In the genomic region with DNA sequence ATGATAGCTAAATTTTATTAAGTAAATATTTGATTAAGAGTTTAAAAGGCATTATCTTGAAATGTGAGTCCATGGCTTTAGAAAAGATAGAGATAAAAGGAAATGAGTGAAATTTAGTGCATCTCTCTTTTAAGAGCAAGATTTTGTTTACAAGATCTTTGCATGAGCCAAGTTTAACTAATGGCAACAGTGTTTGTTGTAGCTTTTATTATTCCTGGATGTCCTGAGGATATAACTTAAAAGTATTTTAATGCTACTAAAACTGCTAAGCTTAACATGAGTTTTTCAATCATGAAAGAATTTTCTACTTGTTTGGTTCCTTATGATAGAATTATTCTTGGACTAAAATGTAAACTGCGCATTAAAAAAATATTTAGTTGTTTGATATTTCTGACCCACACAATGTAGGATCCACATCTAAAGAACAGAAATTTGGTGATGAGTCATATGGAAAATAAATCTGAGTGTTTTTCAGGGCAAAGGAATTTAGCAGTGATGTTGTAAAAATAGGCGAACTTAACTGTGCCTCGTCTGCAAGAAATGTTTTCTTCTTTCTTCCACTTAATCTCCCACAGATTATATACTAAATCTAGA, we compare ENCODE assay signal across 18 cellular contexts.
DNase-seq lines count a peak whose midpoint lies in the region; ATAC-seq, FAIRE-seq and TF ChIP-seq lines count a peak whose summit lies in the region.
"Had no signal": no experiment of that assay in that cellular context is flagged by ENCODE, and none has a peak within 500 bp of the region (broad histone marks: within the 10 kb centered on the region; RNA-seq: fewer than 3 reads in every experiment).

No MANE protein-coding gene starts in this region.

- peak overlapping the region in 1 of 2 donors; percentile 33 for H3K27ac ChIP-seq in left lung
- H3K27ac ChIP-seq: left ventricle myocardium inferior, Peyer's patch had no signal

- H3K9me3 Mint-ChIP-seq in progenitor cell of endocrine pancreas (ENCODE audit: low read depth) = no peaks in the 10 kb centered on the region
- H3K9me3 Mint-ChIP-seq: activated T-cell treated with anti-CD3 and anti-CD28 coated beads, Interleukin-2, amount 50 U/mL, for 4 hours; natural killer cell treated with Interleukin-12 subunit alpha and Interleukin-12 subunit beta and Interleukin-15 and Interleukin-18, amount 100 ng/mL, for 72 hours; T-helper 1 cell treated with Interleukin-12 subunit alpha and Interleukin-12 subunit beta and Interleukin-4 antibody, amounts not matched to agents 30 μg/mL and 1 μg/mL, for 36 hours had no signal

- no peak for FAIRE-seq in HTR-8/SVneo (lab: Jason Lieb, UNC)

- H3K27me3 Mint-ChIP-seq in progenitor cell of endocrine pancreas = peaks cover 19% of the 10 kb centered on the region
- H3K27me3 Mint-ChIP-seq: natural killer cell treated with Interleukin-12 subunit alpha and Interleukin-12 subunit beta and Interleukin-15 and Interleukin-18, amount 100 ng/mL, for 72 hours had no signal

- no peak overlapping the region for H3K4me3 Mint-ChIP-seq in progenitor cell of endocrine pancreas (ENCODE audit: low read depth)
- H3K4me3 Mint-ChIP-seq: activated T-cell treated with anti-CD3 and anti-CD28 coated beads, Interleukin-2, amount 50 U/mL, for 4 hours; natural killer cell treated with Interleukin-12 subunit alpha and Interleukin-12 subunit beta and Interleukin-15 and Interleukin-18, amount 100 ng/mL, for 72 hours; T-helper 1 cell treated with Interleukin-12 subunit alpha and Interleukin-12 subunit beta and Interleukin-4 antibody, amounts not matched to agents 30 μg/mL and 1 μg/mL, for 36 hours had no signal

- H3K36me3 ChIP-seq in left lung = no peaks in the 10 kb centered on the region
- H3K36me3 ChIP-seq: left ventricle myocardium inferior, Peyer's patch had no signal

- intact Hi-C loops in left lung (cut with DNase I) = no loop called here

- ATAC-seq in left lung = peak; percentile 35
- ATAC-seq in HG03095 (IDR thresholded peaks at IDR 0.05; ENCODE audit: unreplicated experiment) = no peak
- ATAC-seq in GM18868 (IDR thresholded peaks at IDR 0.05; ENCODE audit: unreplicated experiment) = no peak
- ATAC-seq: activated T-cell treated with anti-CD3 and anti-CD28 coated beads, Interleukin-2, amount 50 U/mL, for 4 hours; natural killer cell treated with Interleukin-12 subunit alpha and Interleukin-12 subunit beta and Interleukin-15 and Interleukin-18, amount 100 ng/mL, for 72 hours; sciatic nerve; stimulated activated naive CD8-positive, alpha-beta T cell treated with anti-CD3 and anti-CD28 coated beads, Interleukin-15, Interleukin-2, amounts not matched to agents 100 U/mL and 50 U/mL, for 24 hours had no signal

- no peaks in the 10 kb centered on the region for H3K4me1 ChIP-seq in left lung
- H3K4me1 ChIP-seq: left ventricle myocardium inferior, Peyer's patch had no signal

- no peak overlapping the region for H3K4me3 ChIP-seq in cardiac fibroblast (replicated peaks in 1 of 2; ENCODE audit: low read depth in 2 of 2, low read length in 2 of 2)
- H3K4me3 ChIP-seq in left lung = no peak overlapping the region
- H3K4me3 ChIP-seq: left ventricle myocardium inferior, Peyer's patch had no signal

- DNase-seq in HTR-8/SVneo (ENCODE audit: insufficient read length, low spot score) = peak; percentile 28
- peak; percentile 67 to 83 for DNase-seq in cardiac fibroblast (ENCODE audit: low read depth in 2 of 2)
- DNase-seq in left lung = no peak
- no peak for DNase-seq in NCI-H2081 (lab: John Stamatoyannopoulos, UW)
- DNase-seq in progenitor cell of endocrine pancreas (ENCODE audit: low spot score, unreplicated experiment) = no peak
- DNase-seq: activated T-cell treated with anti-CD3 and anti-CD28 coated beads, Interleukin-2, amount 50 U/mL, for 4 hours; effector memory CD4-positive, alpha-beta T cell; hypothalamus; left ventricle myocardium inferior; NCI-H1436; NCI-H524; Peyer's patch; stimulated activated naive CD8-positive, alpha-beta T cell treated with anti-CD3 and anti-CD28 coated beads, Interleukin-15, Interleukin-2, amounts not matched to agents 100 U/mL and 50 U/mL, for 24 hours had no signal

- no peaks in the 10 kb centered on the region for H3K27me3 ChIP-seq in left lung
- H3K27me3 ChIP-seq: Peyer's patch had no signal

- H3K27ac Mint-ChIP-seq in progenitor cell of endocrine pancreas = no peak overlapping the region
- H3K27ac Mint-ChIP-seq: natural killer cell treated with Interleukin-12 subunit alpha and Interleukin-12 subunit beta and Interleukin-15 and Interleukin-18, amount 100 ng/mL, for 72 hours; T-helper 1 cell treated with Interleukin-12 subunit alpha and Interleukin-12 subunit beta and Interleukin-4 antibody, amounts not matched to agents 30 μg/mL and 1 μg/mL, for 36 hours had no signal

- no peaks in the 10 kb centered on the region for H3K36me3 Mint-ChIP-seq in progenitor cell of endocrine pancreas (ENCODE audit: insufficient read depth)
- H3K36me3 Mint-ChIP-seq: natural killer cell treated with Interleukin-12 subunit alpha and Interleukin-12 subunit beta and Interleukin-15 and Interleukin-18, amount 100 ng/mL, for 72 hours had no signal

- no peak for TF ChIP-seq CTCF in cardiac fibroblast (IDR thresholded peaks at IDR 0.05; ENCODE audit: low read depth, low read length)
- no peak for TF ChIP-seq CTCF in left lung (IDR thresholded peaks at IDR 0.05)
- TF ChIP-seq CTCF in progenitor cell of endocrine pancreas (IDR thresholded peaks at IDR 0.05; ENCODE audit: unreplicated experiment) = no peak

- no peaks in the 10 kb centered on the region for H3K9me3 ChIP-seq in left lung
- H3K9me3 ChIP-seq: left ventricle myocardium inferior, Peyer's patch had no signal

- H3K4me1 Mint-ChIP-seq in progenitor cell of endocrine pancreas (ENCODE audit: low read depth) = peaks cover 2% of the 10 kb centered on the region

Comparison
In these comparisons a context has a peak if more than half of its experiments do, and no peak if none do; other contexts are left out.
1. DNase-seq: peak in HTR-8/SVneo (single experiment) and cardiac fibroblast (2 of 2); none in left lung (0 of 2), NCI-H2081 (0 of 2) and progenitor cell of endocrine pancreas (single experiment).